1 cellular context compared by ENCODE assay signal in genomic region chr17:62627219-62627903, GRCh38.
TF ChIP-seq lines count a peak whose summit lies in the region.

A gene with protein sequence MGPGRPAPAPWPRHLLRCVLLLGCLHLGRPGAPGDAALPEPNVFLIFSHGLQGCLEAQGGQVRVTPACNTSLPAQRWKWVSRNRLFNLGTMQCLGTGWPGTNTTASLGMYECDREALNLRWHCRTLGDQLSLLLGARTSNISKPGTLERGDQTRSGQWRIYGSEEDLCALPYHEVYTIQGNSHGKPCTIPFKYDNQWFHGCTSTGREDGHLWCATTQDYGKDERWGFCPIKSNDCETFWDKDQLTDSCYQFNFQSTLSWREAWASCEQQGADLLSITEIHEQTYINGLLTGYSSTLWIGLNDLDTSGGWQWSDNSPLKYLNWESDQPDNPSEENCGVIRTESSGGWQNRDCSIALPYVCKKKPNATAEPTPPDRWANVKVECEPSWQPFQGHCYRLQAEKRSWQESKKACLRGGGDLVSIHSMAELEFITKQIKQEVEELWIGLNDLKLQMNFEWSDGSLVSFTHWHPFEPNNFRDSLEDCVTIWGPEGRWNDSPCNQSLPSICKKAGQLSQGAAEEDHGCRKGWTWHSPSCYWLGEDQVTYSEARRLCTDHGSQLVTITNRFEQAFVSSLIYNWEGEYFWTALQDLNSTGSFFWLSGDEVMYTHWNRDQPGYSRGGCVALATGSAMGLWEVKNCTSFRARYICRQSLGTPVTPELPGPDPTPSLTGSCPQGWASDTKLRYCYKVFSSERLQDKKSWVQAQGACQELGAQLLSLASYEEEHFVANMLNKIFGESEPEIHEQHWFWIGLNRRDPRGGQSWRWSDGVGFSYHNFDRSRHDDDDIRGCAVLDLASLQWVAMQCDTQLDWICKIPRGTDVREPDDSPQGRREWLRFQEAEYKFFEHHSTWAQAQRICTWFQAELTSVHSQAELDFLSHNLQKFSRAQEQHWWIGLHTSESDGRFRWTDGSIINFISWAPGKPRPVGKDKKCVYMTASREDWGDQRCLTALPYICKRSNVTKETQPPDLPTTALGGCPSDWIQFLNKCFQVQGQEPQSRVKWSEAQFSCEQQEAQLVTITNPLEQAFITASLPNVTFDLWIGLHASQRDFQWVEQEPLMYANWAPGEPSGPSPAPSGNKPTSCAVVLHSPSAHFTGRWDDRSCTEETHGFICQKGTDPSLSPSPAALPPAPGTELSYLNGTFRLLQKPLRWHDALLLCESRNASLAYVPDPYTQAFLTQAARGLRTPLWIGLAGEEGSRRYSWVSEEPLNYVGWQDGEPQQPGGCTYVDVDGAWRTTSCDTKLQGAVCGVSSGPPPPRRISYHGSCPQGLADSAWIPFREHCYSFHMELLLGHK (N-terminal part only) (plus strand): TSS chr17:62627670. CDS start chr17:62627803, 133 bp downstream.

TF ChIP-seq in H1, 55 proteins besides CTCF, POLR2A, EP300 and RAD21 (continued from another document):
- TF ChIP-seq PHF8 (conservative IDR thresholded peaks at IDR 0.05; ENCODE audit: low read depth, low read length): peak; percentile 77
- no peak for TF ChIP-seq BCL11A (IDR thresholded peaks at IDR 0.05; ENCODE audit: low read depth in 2 of 2, low read length in 2 of 2)
- no peak for TF ChIP-seq CBX5 (IDR thresholded peaks at IDR 0.05; ENCODE audit: low read depth, low read length)
- TF ChIP-seq YY1 (IDR thresholded peaks at IDR 0.05; ENCODE audit: low read depth, low read length): no peak
- TF ChIP-seq SIRT6 (IDR thresholded peaks at IDR 0.05; ENCODE audit: low read length): no peak
- peak; percentile 60 for TF ChIP-seq CTBP2 (IDR thresholded peaks at IDR 0.05; ENCODE audit: borderline replicate concordance, insufficient read depth, insufficient read length, low read length)
- TF ChIP-seq RNF2 (IDR thresholded peaks at IDR 0.05; ENCODE audit: borderline replicate concordance, low read depth, low read length, missing control alignments, poor library complexity, severe bottlenecking): no peak
- no peak for TF ChIP-seq GABPA (IDR thresholded peaks at IDR 0.05; ENCODE audit: borderline replicate concordance, insufficient read depth, low read length)
- TF ChIP-seq HDAC2 (IDR thresholded peaks at IDR 0.05; ENCODE audit: borderline replicate concordance in 1 of 2, low read depth in 2 of 2, low read length in 2 of 2): peak in 1 of 2 experiments; percentile 75; a peak in 2 of 4 replicates
- TF ChIP-seq KDM1A (IDR thresholded peaks at IDR 0.05; ENCODE audit: borderline replicate concordance, low read length): peak; percentile 1; the same call in 1 of the 2 replicates
- TF ChIP-seq SIX5 (IDR thresholded peaks at IDR 0.05; ENCODE audit: low read depth, low read length): no peak
- no peak for TF ChIP-seq TCF12 (IDR thresholded peaks at IDR 0.05; ENCODE audit: low read depth, low read length)
- TF ChIP-seq KDM4A (IDR thresholded peaks at IDR 0.05; ENCODE audit: low read depth, low read length, severe bottlenecking): peak; percentile 86
- TF ChIP-seq CHD7 (IDR thresholded peaks at IDR 0.05; ENCODE audit: insufficient replicate concordance, low read length): no peak
- TF ChIP-seq SUZ12 (IDR thresholded peaks at IDR 0.05; ENCODE audit: low read length): no peak
- 0 out of 2 replicates have a peak, but pooled peaks have one; percentile 36 for TF ChIP-seq POLR2AphosphoS5 (IDR thresholded peaks at IDR 0.05; ENCODE audit: low read depth, low read length)
- TF ChIP-seq SAP30 (IDR thresholded peaks at IDR 0.05; ENCODE audit: insufficient read depth, insufficient replicate concordance, low read length): peak; percentile 48
- TF ChIP-seq CREB1 (IDR thresholded peaks at IDR 0.05): no peak; the same call in 1 of the 2 replicates
- no peak for TF ChIP-seq MAFK (IDR thresholded peaks at IDR 0.05; ENCODE audit: low read depth, low read length)
- TF ChIP-seq EGR1 (IDR thresholded peaks at IDR 0.05; ENCODE audit: borderline replicate concordance, low read depth, low read length): peak; percentile 68
- peak; percentile 86 for TF ChIP-seq ASH2L (IDR thresholded peaks at IDR 0.05; ENCODE audit: low read length)
- TF ChIP-seq TAF7 (optimal IDR thresholded peaks at IDR 0.05; ENCODE audit: borderline replicate concordance, low read depth, low read length): no peak
- TF ChIP-seq SIN3A (conservative IDR thresholded peaks at IDR 0.05 in 1 of 2, IDR thresholded peaks at IDR 0.05 in 1 of 2; ENCODE audit: low read depth in 1 of 2, low read length in 2 of 2): 0 out of 4 replicates have a peak, but pooled peaks of 1 of the 2 experiments have one; percentile 5
- TF ChIP-seq POU5F1 (IDR thresholded peaks at IDR 0.05; ENCODE audit: low read depth, low read length): no peak
- peak; percentile 99 for TF ChIP-seq RBBP5 (IDR thresholded peaks at IDR 0.05; ENCODE audit: borderline replicate concordance, low read depth, low read length)
- 0 out of 2 replicates have a peak, but pooled peaks have one; percentile 46 for TF ChIP-seq TAF1 (IDR thresholded peaks at IDR 0.05; ENCODE audit: low read depth, low read length)
- TF ChIP-seq, protein P1, sequence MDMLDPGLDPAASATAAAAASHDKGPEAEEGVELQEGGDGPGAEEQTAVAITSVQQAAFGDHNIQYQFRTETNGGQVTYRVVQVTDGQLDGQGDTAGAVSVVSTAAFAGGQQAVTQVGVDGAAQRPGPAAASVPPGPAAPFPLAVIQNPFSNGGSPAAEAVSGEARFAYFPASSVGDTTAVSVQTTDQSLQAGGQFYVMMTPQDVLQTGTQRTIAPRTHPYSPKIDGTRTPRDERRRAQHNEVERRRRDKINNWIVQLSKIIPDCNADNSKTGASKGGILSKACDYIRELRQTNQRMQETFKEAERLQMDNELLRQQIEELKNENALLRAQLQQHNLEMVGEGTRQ (IDR thresholded peaks at IDR 0.05; ENCODE audit: low read length): no peak
- no peak for TF ChIP-seq ATF2 (IDR thresholded peaks at IDR 0.05; ENCODE audit: low read length)
- TF ChIP-seq JUND (IDR thresholded peaks at IDR 0.05; ENCODE audit: low read length): no peak
